Comparison of ENCODE assay signal across 1 cellular context in genomic region chr11:117166491-117166890, GRCh38.
TF ChIP-seq lines count a peak whose summit lies in the region.

No MANE protein-coding gene starts in this region.

TF ChIP-seq in IMR-90, 13 proteins besides CTCF, POLR2A, EP300 and RAD21:
- TF ChIP-seq CHD1 (IDR thresholded peaks at IDR 0.05; ENCODE audit: low read depth, low read length) = no peak
- TF ChIP-seq BHLHE40 (IDR thresholded peaks at IDR 0.05; ENCODE audit: low read depth, low read length) = no peak
- no peak for TF ChIP-seq MAZ (IDR thresholded peaks at IDR 0.05; ENCODE audit: borderline replicate concordance, low read depth, low read length)
- no peak for TF ChIP-seq FOS (IDR thresholded peaks at IDR 0.05; ENCODE audit: low read depth, low read length)
- TF ChIP-seq RCOR1 (IDR thresholded peaks at IDR 0.05; ENCODE audit: insufficient replicate concordance, low read length) = no peak
- TF ChIP-seq USF2 (IDR thresholded peaks at IDR 0.05; ENCODE audit: low read depth, low read length) = no peak
- no peak for TF ChIP-seq SMC3 (IDR thresholded peaks at IDR 0.05; ENCODE audit: low read depth, low read length)
- no peak for TF ChIP-seq RFX5 (IDR thresholded peaks at IDR 0.05; ENCODE audit: low read depth, low read length)
- TF ChIP-seq MAFK (IDR thresholded peaks at IDR 0.05; ENCODE audit: low read depth, low read length) = no peak
- TF ChIP-seq CEBPB (IDR thresholded peaks at IDR 0.05; ENCODE audit: low read depth, low read length) = no peak
- TF ChIP-seq MXI1 (IDR thresholded peaks at IDR 0.05; ENCODE audit: borderline replicate concordance, low read depth, low read length) = no peak
- TF ChIP-seq, protein P1, sequence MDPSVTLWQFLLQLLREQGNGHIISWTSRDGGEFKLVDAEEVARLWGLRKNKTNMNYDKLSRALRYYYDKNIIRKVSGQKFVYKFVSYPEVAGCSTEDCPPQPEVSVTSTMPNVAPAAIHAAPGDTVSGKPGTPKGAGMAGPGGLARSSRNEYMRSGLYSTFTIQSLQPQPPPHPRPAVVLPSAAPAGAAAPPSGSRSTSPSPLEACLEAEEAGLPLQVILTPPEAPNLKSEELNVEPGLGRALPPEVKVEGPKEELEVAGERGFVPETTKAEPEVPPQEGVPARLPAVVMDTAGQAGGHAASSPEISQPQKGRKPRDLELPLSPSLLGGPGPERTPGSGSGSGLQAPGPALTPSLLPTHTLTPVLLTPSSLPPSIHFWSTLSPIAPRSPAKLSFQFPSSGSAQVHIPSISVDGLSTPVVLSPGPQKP (IDR thresholded peaks at IDR 0.05; ENCODE audit: borderline replicate concordance, low read depth, low read length) = no peak
- TF ChIP-seq NFE2L2 (IDR thresholded peaks at IDR 0.05; ENCODE audit: low read depth, low read length) = no peak
TF ChIP-seq in IMR-90: peak in this region for 0.
